Comparison of ENCODE assay signal across 1 cellular context in genomic region chr20:49935746-49936152, GRCh38.
TF ChIP-seq lines count a peak whose summit lies in the region.

No MANE protein-coding gene starts in this region.

TF ChIP-seq in HEK293, 187 proteins besides CTCF, POLR2A, EP300 and RAD21 (continued from another document):
- TF ChIP-seq ZNF785 (tag by site-specific recombination; IDR thresholded peaks at IDR 0.05) (no peak), KLF1 (tag by site-specific recombination; IDR thresholded peaks at IDR 0.05) (peak; percentile 36; the same call in 1 of the 2 replicates), PRDM4 (tag by site-specific recombination; IDR thresholded peaks at IDR 0.05) (no peak), ZBTB10 (tag by site-specific recombination; IDR thresholded peaks at IDR 0.05) (0 out of 2 replicates have a peak, but pooled peaks have one; percentile 22), ZNF202 (tag by site-specific recombination; IDR thresholded peaks at IDR 0.05; ENCODE audit: borderline replicate concordance) (0 out of 2 replicates have a peak, but pooled peaks have one; percentile 44), ZNF2 (tag by site-specific recombination; IDR thresholded peaks at IDR 0.05) (peak; percentile 64; the same call in 1 of the 2 replicates)
